In the genomic region with DNA sequence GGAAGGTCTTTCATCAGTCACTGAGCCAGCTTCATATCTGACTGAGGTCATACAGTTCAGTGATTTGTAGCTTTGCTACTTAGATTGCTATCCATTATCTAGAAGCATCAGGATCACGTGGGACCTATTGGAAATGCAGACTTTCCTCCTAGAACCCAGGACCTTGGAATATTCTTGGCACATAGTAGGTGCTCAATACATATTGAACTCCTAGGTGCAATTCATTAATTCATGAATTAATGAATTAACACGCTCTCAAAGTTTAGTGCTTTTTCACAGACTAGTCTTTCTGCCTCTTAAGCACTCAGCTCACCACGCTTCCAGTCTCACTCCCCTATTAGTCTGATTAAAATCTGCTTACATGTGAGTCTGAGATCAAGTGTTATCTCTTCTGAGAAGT, we compare ENCODE assay signal across 15 cellular contexts. TPM values are rescaled to one million over a fixed set of nuclear protein-coding genes. Genes with fewer than 3 reads are reported as not detected.
DNase-seq lines count a peak whose midpoint lies in the region; ATAC-seq and TF ChIP-seq lines count a peak whose summit lies in the region.
"Had no signal": no experiment of that assay in that cellular context is flagged by ENCODE, and none has a peak within 500 bp of the region (broad histone marks: within the 10 kb centered on the region; RNA-seq: fewer than 3 reads in every experiment).

No MANE protein-coding gene starts in this region.

- no peak for ATAC-seq in HCT116
- no peak for ATAC-seq in RWPE2 (ENCODE audit: low read depth)
- ATAC-seq in foreskin keratinocyte, result no peak
- no peak for ATAC-seq in HG03457 (IDR thresholded peaks at IDR 0.05; ENCODE audit: unreplicated experiment)
- no peak for ATAC-seq in activated T-cell treated with anti-CD3 and anti-CD28 coated beads, Interleukin-2, amount 50 U/mL, for 72 hours (replicated peaks in 1 of 2)

- H3K4me2 ChIP-seq in HCT116 (ENCODE audit: low read length) (peak overlapping the region; percentile 59; the same call in 1 of the 2 replicates), smooth muscle cell (no peak overlapping the region)
- H3K4me2 ChIP-seq: KMS-11 had no signal

- H3K9me2 ChIP-seq in HCT116 (ENCODE audit: insufficient read depth), result no peaks in the 10 kb centered on the region

- no TSS peak for BruUV-seq in HCT116 (replicated peaks; lab: Mats Ljungman, UMichigan)

- no peaks in the 10 kb centered on the region for H3K9me3 Mint-ChIP-seq in activated T-cell treated with anti-CD3 and anti-CD28 coated beads, Interleukin-2, amount 50 U/mL, for 72 hours

- H3K27ac Mint-ChIP-seq in activated T-cell treated with anti-CD3 and anti-CD28 coated beads, Interleukin-2, amount 50 U/mL, for 72 hours, result no peak overlapping the region

- H3K9ac ChIP-seq in HCT116 (ENCODE audit: low read length) (no peak overlapping the region), smooth muscle cell (ENCODE audit: low read depth) (no peak overlapping the region)
- H3K9ac ChIP-seq: GM23248, KMS-11 had no signal

- H4K20me1 ChIP-seq in HCT116 (ENCODE audit: insufficient read depth) (no peaks in the 10 kb centered on the region), smooth muscle cell (ENCODE audit: low read depth) (no peaks in the 10 kb centered on the region)

- no peak overlapping the region for H3K27ac ChIP-seq in HCT116 (ENCODE audit: low read depth, low read length)
- peak overlapping the region; percentile 74 for H3K27ac ChIP-seq in RWPE2 (ENCODE audit: poor library complexity, severe bottlenecking)
- peak overlapping the region; percentile 39 for H3K27ac ChIP-seq in foreskin keratinocyte
- peak overlapping the region; percentile 89 for H3K27ac ChIP-seq in smooth muscle cell (ENCODE audit: low read depth)
- H3K27ac ChIP-seq: C4-2B, GM23248, KMS-11 had no signal

- H3K4me3 Mint-ChIP-seq in activated T-cell treated with anti-CD3 and anti-CD28 coated beads, Interleukin-2, amount 50 U/mL, for 72 hours, result no peak overlapping the region
- H3K4me3 Mint-ChIP-seq: CD4-positive, alpha-beta memory T cell had no signal

- H3K27me3 Mint-ChIP-seq in activated T-cell treated with anti-CD3 and anti-CD28 coated beads, Interleukin-2, amount 50 U/mL, for 72 hours (ENCODE audit: low read depth), result peaks cover 56% of the 10 kb centered on the region

- DNase-seq in HCT116 (ENCODE audit: low read depth, low spot score), result no peak
- DNase-seq in RWPE2 (ENCODE audit: low spot score), result no peak
- no peak for DNase-seq in foreskin keratinocyte
- DNase-seq in smooth muscle cell (lab: John Stamatoyannopoulos, UW; ENCODE audit: unreplicated experiment), result no peak
- no peak for DNase-seq in HCEC 1CT
- no peak for DNase-seq in activated T-cell treated with anti-CD3 and anti-CD28 coated beads, Interleukin-2, amount 50 U/mL, for 72 hours
- no peak for DNase-seq in stimulated activated CD4-positive, alpha-beta T cell treated with anti-CD3 and anti-CD28 coated beads, Interleukin-1b, Interleukin-23, amount 100 ng/mL, for 48 hours
- DNase-seq: ACHN; CD4-positive, alpha-beta memory T cell; GM23248 had no signal

- H3K9me3 ChIP-seq in HCT116 (ENCODE audit: control insufficient read depth in 1 of 2, insufficient read depth in 1 of 2, low read depth in 1 of 2, low read length in 2 of 2) (no peaks in the 10 kb centered on the region), RWPE2 (ENCODE audit: severe bottlenecking) (no peaks in the 10 kb centered on the region), smooth muscle cell (replicated peaks; ENCODE audit: low read depth) (no peaks in the 10 kb centered on the region)

- TF ChIP-seq CTCF in HCT116 (IDR thresholded peaks at IDR 0.05 in 2 of 3, conservative IDR thresholded peaks at IDR 0.05 in 1 of 3; ENCODE audit: borderline replicate concordance in 1 of 3, insufficient read depth in 1 of 3, low read depth in 2 of 3, low read length in 2 of 3) (no peak), RWPE2 (IDR thresholded peaks at IDR 0.05; ENCODE audit: poor library complexity, severe bottlenecking) (no peak), foreskin keratinocyte (conservative IDR thresholded peaks at IDR 0.05) (no peak), smooth muscle cell (IDR thresholded peaks at IDR 0.05; ENCODE audit: borderline replicate concordance, insufficient read depth, poor library complexity, severe bottlenecking) (no peak)

- H3K79me2 ChIP-seq in HCT116 (ENCODE audit: insufficient read depth, low read length) (no peaks in the 10 kb centered on the region), smooth muscle cell (ENCODE audit: low read depth) (no peaks in the 10 kb centered on the region)

- intact Hi-C loops in HCT116 (cut with micrococcal nuclease), result no loop called here

- H3K4me1 Mint-ChIP-seq in activated T-cell treated with anti-CD3 and anti-CD28 coated beads, Interleukin-2, amount 50 U/mL, for 72 hours (ENCODE audit: low read depth), result no peaks in the 10 kb centered on the region
- H3K4me1 Mint-ChIP-seq: CD4-positive, alpha-beta memory T cell had no signal

- H2AFZ ChIP-seq in HCT116 (ENCODE audit: low read depth, low read length, poor library complexity, severe bottlenecking), result peak overlapping the region; percentile 56
- H2AFZ ChIP-seq in smooth muscle cell (ENCODE audit: low read depth), result no peak overlapping the region
- H2AFZ ChIP-seq: GM23248 had no signal

- POLR2A ChIA-PET in HCT116 (lab: Charles Lee), result no interaction called here

- H3K4me3 ChIP-seq in HCT116 (replicated peaks in 1 of 2; ENCODE audit: low read depth in 1 of 2, low read length in 2 of 2) (no peak overlapping the region), RWPE2 (ENCODE audit: severe bottlenecking) (no peak overlapping the region), smooth muscle cell (no peak overlapping the region)
- H3K4me3 ChIP-seq: GM23248 had no signal

- peaks cover 14 to 52% of the 10 kb centered on the region in 2 experiments for H3K4me1 ChIP-seq in HCT116 (ENCODE audit: control insufficient read depth in 1 of 2, insufficient read depth in 2 of 2, low read length in 2 of 2)
- peaks cover 23% of the 10 kb centered on the region for H3K4me1 ChIP-seq in RWPE2 (ENCODE audit: insufficient read depth, poor library complexity, severe bottlenecking)
- H3K4me1 ChIP-seq in foreskin keratinocyte, result peaks cover 18% of the 10 kb centered on the region
- no peaks in the 10 kb centered on the region for H3K4me1 ChIP-seq in smooth muscle cell (ENCODE audit: low read depth)

- H3K36me3 ChIP-seq in HCT116 (ENCODE audit: control insufficient read depth in 1 of 2, insufficient read depth in 2 of 2, low read length in 2 of 2), result no peaks in the 10 kb centered on the region
- H3K36me3 ChIP-seq in RWPE2 (ENCODE audit: low read depth), result no peaks in the 10 kb centered on the region
- no peaks in the 10 kb centered on the region for H3K36me3 ChIP-seq in smooth muscle cell (ENCODE audit: low read depth)

- H3K36me3 Mint-ChIP-seq in activated T-cell treated with anti-CD3 and anti-CD28 coated beads, Interleukin-2, amount 50 U/mL, for 72 hours (ENCODE audit: insufficient read depth in 2 of 2), result no peaks in the 10 kb centered on the region
- H3K36me3 Mint-ChIP-seq: CD4-positive, alpha-beta memory T cell had no signal

- 86% methylated on average over 3 of the region's 3 CpGs for WGBS in smooth muscle cell (ENCODE audit: low lambda C conversion rate)

- CTCF ChIA-PET in HCT116 (lab: Charles Lee), result no interaction called here

- no peak for TF ChIP-seq RAD21 in HCT116 (IDR thresholded peaks at IDR 0.05; ENCODE audit: low read depth)

- no peaks in the 10 kb centered on the region for H3K27me3 ChIP-seq in HCT116 (ENCODE audit: insufficient read depth, low read length)
- no peaks in the 10 kb centered on the region for H3K27me3 ChIP-seq in RWPE2 (ENCODE audit: insufficient read depth, poor library complexity, severe bottlenecking)
- no peaks in the 10 kb centered on the region for H3K27me3 ChIP-seq in foreskin keratinocyte
- H3K27me3 ChIP-seq in smooth muscle cell (ENCODE audit: low read depth), result no peaks in the 10 kb centered on the region

- RAD21 ChIA-PET in HCT116 (lab: Charles Lee; ENCODE audit: low non-redundant PET in 1 of 2, low total read pairs in 2 of 2, uncharacterized antibody in 2 of 2, unreplicated experiment in 2 of 2), result no interaction called here

- no peak for TF ChIP-seq POLR2A in HCT116 (IDR thresholded peaks at IDR 0.05; ENCODE audit: borderline replicate concordance, extremely low read depth, insufficient read depth, insufficient read length)

- no peaks in the 10 kb centered on the region for H3F3A ChIP-seq in smooth muscle cell (ENCODE audit: low read depth)

TF ChIP-seq in HCT116, 20 proteins besides CTCF, POLR2A, EP300 and RAD21:
- TF ChIP-seq CEBPB (IDR thresholded peaks at IDR 0.05; ENCODE audit: low read depth) (no peak), TCF7L2 (IDR thresholded peaks at IDR 0.05; ENCODE audit: borderline replicate concordance, extremely low read depth, insufficient read depth, insufficient read length) (no peak), EZH2 (IDR thresholded peaks at IDR 0.05) (no peak), JUND (IDR thresholded peaks at IDR 0.05) (no peak), YY1 (IDR thresholded peaks at IDR 0.05; ENCODE audit: extremely low read depth, insufficient replicate concordance, low read depth, low read length) (no peak)

RNA-seq across cellular contexts. Expression of gene METTL18, which starts 12.1 kb away (rescaled TPM):
- total RNA-seq in HCT116 (2021; ENCODE audit: unreplicated experiment), result 7.4 TPM
- polyA plus RNA-seq in HCT116 (2012), result 2.3 and 4.3 TPM in 2 replicates
- 5.6 and 7.0 TPM in 2 replicates for total RNA-seq in foreskin keratinocyte
- polyA plus RNA-seq in foreskin keratinocyte, result 5.6 and 5.8 TPM in 2 replicates
- 5.2 and 6.1 TPM in 2 replicates for total RNA-seq in smooth muscle cell
- polyA plus RNA-seq in smooth muscle cell, result 5.2 and 5.4 TPM in 2 replicates
- total RNA-seq in activated T-cell treated with anti-CD3 and anti-CD28 coated beads, Interleukin-2, amount 50 U/mL, for 72 hours, result 10 to 100 TPM; 11.7 to 12.1 TPM

RNA-seq across cellular contexts. Expression of gene SELE, which starts 48.7 kb away (rescaled TPM):
- not detected for total RNA-seq in HCT116 (2021; ENCODE audit: unreplicated experiment)
- polyA plus RNA-seq in HCT116 (2012), result not detected in 2 replicates
- not detected in 2 replicates for total RNA-seq in foreskin keratinocyte
- not detected in 2 replicates for polyA plus RNA-seq in foreskin keratinocyte
- 0.40 TPM in 1 of 2 replicates, not detected in the other for total RNA-seq in smooth muscle cell
- polyA plus RNA-seq in smooth muscle cell, result 0.05 TPM in 1 of 2 replicates, not detected in the other
- not detected for total RNA-seq in activated T-cell treated with anti-CD3 and anti-CD28 coated beads, Interleukin-2, amount 50 U/mL, for 72 hours
- total RNA-seq: CD4-positive, alpha-beta memory T cell; GM23248; HT-29 had no signal
- polyA plus RNA-seq: BJ; CD4-positive, alpha-beta memory T cell; GM23248 had no signal
